In genomic region chr4:32393806-32394205, GRCh38 we compare ENCODE assay signal across 28 cellular contexts.
"Had no signal": no experiment of that assay in that cellular context is flagged by ENCODE, and none has a peak within 500 bp of the region (broad histone marks: within the 10 kb centered on the region; RNA-seq: fewer than 3 reads in every experiment).

No MANE protein-coding gene starts in this region.

- H3K4me1 ChIP-seq: left lung, lower lobe of right lung, neural progenitor cell, right atrium auricular region, right lobe of liver, stomach, testis, thyroid gland, transverse colon, upper lobe of left lung, vagina had no signal

- H3K9ac ChIP-seq: neural progenitor cell had no signal

- H3K4me1 Mint-ChIP-seq: immature natural killer cell; naive B cell; natural killer cell; nephron progenitor cell; neural progenitor cell; stimulated activated naive B cell treated with anti-CD40 and anti-IgM and Interleukin-4, amounts not matched to agents 10 μg/mL and 1 μg/mL and 100 μg/mL, for 72 hours had no signal

- DNase-seq: immature natural killer cell; kidney; left colon; left lung; lower lobe of right lung; mesendoderm; naive B cell; natural killer cell; nephron progenitor cell; ovary; right lobe of liver; stimulated activated CD4-positive, alpha-beta T cell treated with anti-CD3 and anti-CD28 coated beads, Interleukin-12 subunit alpha, Interleukin-12 subunit beta, amount 100 ng/mL, for 4 hours; stimulated activated CD4-positive, alpha-beta T cell treated with anti-CD3 and anti-CD28 coated beads, Interleukin-15, amount 100 ng/mL, for 24 hours; stimulated activated CD4-positive, alpha-beta T cell treated with anti-CD3 and anti-CD28 coated beads, Interleukin-2, amount 100 ng/mL, for 24 hours; stimulated activated CD4-positive, alpha-beta T cell treated with anti-CD3 and anti-CD28 coated beads, Interleukin-4, amount 100 ng/mL, for 1 hour; stimulated activated naive B cell treated with anti-CD40 and anti-IgM and Interleukin-4, amounts not matched to agents 10 μg/mL and 1 μg/mL and 100 μg/mL, for 72 hours; stimulated activated naive CD8-positive, alpha-beta T cell treated with anti-CD3 and anti-CD28 coated beads, Interleukin-15, Interleukin-2, amounts not matched to agents 100 U/mL and 50 U/mL, for 24 hours; stomach; testis; thyroid gland; transverse colon; upper lobe of left lung had no signal

- H3K27ac Mint-ChIP-seq: immature natural killer cell; mesothelial cell of epicardium; naive B cell; natural killer cell; nephron progenitor cell; neural progenitor cell; progenitor cell of endocrine pancreas; stimulated activated naive B cell treated with anti-CD40 and anti-IgM and Interleukin-4, amounts not matched to agents 10 μg/mL and 1 μg/mL and 100 μg/mL, for 72 hours had no signal

- H3K4me3 ChIP-seq: left lung, lower lobe of right lung, neural progenitor cell, ovary, right atrium auricular region, right lobe of liver, stomach, testis, thyroid gland, transverse colon, upper lobe of left lung, vagina had no signal

- H3K27me3 ChIP-seq: left lung, neural progenitor cell, neutrophil, ovary, right atrium auricular region, right lobe of liver, stomach, testis, thyroid gland, transverse colon, upper lobe of left lung, vagina had no signal

- H3K27me3 Mint-ChIP-seq: naive B cell; progenitor cell of endocrine pancreas; stimulated activated naive B cell treated with anti-CD40 and anti-IgM and Interleukin-4, amounts not matched to agents 10 μg/mL and 1 μg/mL and 100 μg/mL, for 72 hours had no signal

- H3K9me3 Mint-ChIP-seq: nephron progenitor cell; neural progenitor cell; stimulated activated naive B cell treated with anti-CD40 and anti-IgM and Interleukin-4, amounts not matched to agents 10 μg/mL and 1 μg/mL and 100 μg/mL, for 72 hours had no signal

- H3K36me3 ChIP-seq: left lung, lower lobe of right lung, neural progenitor cell, neutrophil, ovary, right atrium auricular region, right lobe of liver, stomach, thyroid gland, transverse colon, upper lobe of left lung, vagina had no signal

- H3K4me3 Mint-ChIP-seq: immature natural killer cell; mesothelial cell of epicardium; naive B cell; natural killer cell; nephron progenitor cell; neural progenitor cell; stimulated activated naive B cell treated with anti-CD40 and anti-IgM and Interleukin-4, amounts not matched to agents 10 μg/mL and 1 μg/mL and 100 μg/mL, for 72 hours had no signal

- H3K9me3 ChIP-seq: left lung, lower lobe of right lung, neutrophil, ovary, right atrium auricular region, right lobe of liver, stomach, testis, thyroid gland, transverse colon, upper lobe of left lung, vagina had no signal

- H2AFZ ChIP-seq: neural progenitor cell had no signal

- H3K4me2 ChIP-seq: neural progenitor cell had no signal

- H3K36me3 Mint-ChIP-seq: mesothelial cell of epicardium; naive B cell; natural killer cell; neural progenitor cell; stimulated activated naive B cell treated with anti-CD40 and anti-IgM and Interleukin-4, amounts not matched to agents 10 μg/mL and 1 μg/mL and 100 μg/mL, for 72 hours had no signal

- H3K27ac ChIP-seq: left lung, lower lobe of right lung, neural progenitor cell, neutrophil, ovary, right atrium auricular region, right lobe of liver, stomach, testis, thyroid gland, transverse colon, upper lobe of left lung, vagina had no signal
